In the genomic region with DNA sequence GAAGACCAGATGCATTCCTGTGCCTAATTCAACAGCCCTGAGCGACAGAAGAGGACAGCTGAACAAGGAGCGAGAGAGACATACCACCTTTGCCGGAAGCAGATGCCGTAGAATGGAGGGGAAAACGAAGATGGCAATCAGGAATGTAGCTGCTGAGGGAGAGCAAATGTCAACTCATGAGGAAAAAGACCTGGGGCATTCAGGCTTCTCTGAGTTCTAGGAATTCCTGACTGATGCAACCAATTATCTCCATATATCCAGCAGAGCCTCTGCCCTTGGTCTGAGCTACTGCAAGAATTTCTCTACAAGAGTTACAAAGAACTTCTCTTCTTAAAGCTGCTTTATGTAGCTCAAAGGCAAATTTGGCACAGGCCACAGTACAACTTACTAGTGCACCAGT, we compare ENCODE assay signal across 19 cellular contexts. TPM values are rescaled to one million over a fixed set of nuclear protein-coding genes. Genes with fewer than 3 reads are reported as not detected.
DNase-seq lines count a peak whose midpoint lies in the region; ATAC-seq, FAIRE-seq and TF ChIP-seq lines count a peak whose summit lies in the region.
"Had no signal": no experiment of that assay in that cellular context is flagged by ENCODE, and none has a peak within 500 bp of the region (broad histone marks: within the 10 kb centered on the region; RNA-seq: fewer than 3 reads in every experiment).

No MANE protein-coding gene starts in this region.

- no peaks in the 10 kb centered on the region for H3K79me2 ChIP-seq in H1 (ENCODE audit: control insufficient read depth in 1 of 2, insufficient read depth in 2 of 2, low read length in 2 of 2)

- no peak overlapping the region for H3K14ac ChIP-seq in H1 (ENCODE audit: insufficient read length)

- WGBS in H1 (ENCODE audit: extremely low coverage in 1 of 2, insufficient coverage in 1 of 2, insufficient read length in 1 of 2, insufficient replicate concordance in 2 of 2, low coverage in 1 of 2, low lambda C conversion rate in 2 of 2, missing lambda C conversion rate in 1 of 2), 2 experiments = 90% methylated on average over 5 of the region's 5 CpGs; no CpG with 5 or more reads in 1 of the 2 experiments
- 84 to 88% methylated on average over 5 of the region's 5 CpGs for WGBS in body of pancreas, 2 donors

- H3K18ac ChIP-seq in H1 (ENCODE audit: extremely low read depth, low read length) = no peak overlapping the region

- no peak overlapping the region for H2BK120ac ChIP-seq in H1 (replicated peaks; ENCODE audit: low read depth, low read length)

- no peak for TF ChIP-seq RAD21 in H1 (IDR thresholded peaks at IDR 0.05 in 1 of 2, conservative IDR thresholded peaks at IDR 0.05 in 1 of 2; ENCODE audit: low read depth in 2 of 2, low read length in 2 of 2)

- FAIRE-seq in H1 (lab: Jason Lieb, UNC) = no peak
- FAIRE-seq: A549, D721Med, HTR-8/SVneo had no signal

- POLR2A ChIA-PET in H1 (lab: Charles Lee; ENCODE audit: partially characterized antibody) = no interaction called here

- TF ChIP-seq EP300 in H1 (IDR thresholded peaks at IDR 0.05; ENCODE audit: borderline replicate concordance in 1 of 2, low read depth in 2 of 2, low read length in 2 of 2) = no peak

- CTCF ChIA-PET in H1 (lab: Charles Lee; ENCODE audit: partially characterized antibody) = interaction anchor here (0.6 to 1.3 kb wide), 4 partner anchors 15 to 551 kb away, joined by 3 to 5 read pairs (median 4); no protein-coding TSS in a partner anchor

- H2BK12ac ChIP-seq in H1 (ENCODE audit: low read depth, low read length) = no peak overlapping the region

- peak overlapping the region; percentile 40 for H2AFZ ChIP-seq in H1 (ENCODE audit: low read length)

- no peak for TF ChIP-seq POLR2A in H1 (IDR thresholded peaks at IDR 0.05; ENCODE audit: control extremely low read depth in 1 of 2, low read depth in 2 of 2, low read length in 2 of 2)
- no peak for TF ChIP-seq POLR2A in body of pancreas (IDR thresholded peaks at IDR 0.05)

- no peak overlapping the region for H4K91ac ChIP-seq in H1 (replicated peaks; ENCODE audit: insufficient read length, low read length)

- DNase-seq in EH (ENCODE audit: low read depth) (peak; percentile 9), SJCRH30 (peak; percentile 24 to 44), H1 (ENCODE audit: low read depth in 1 of 2, low spot score in 2 of 2) (no peak), islet precursor cell (peak; percentile 85), body of pancreas (no peak), dorsolateral prefrontal cortex (no peak)
- DNase-seq in stimulated activated CD4-positive, alpha-beta T cell treated with anti-CD3 and anti-CD28 coated beads, Interleukin-12 subunit alpha, Interleukin-12 subunit beta, amount 100 ng/mL, for 4 hours = no peak
- DNase-seq: AML-193; Caco-2; CD4-positive, alpha-beta T cell; GF-D8; IMR-90 had no signal

- H3K56ac ChIP-seq in H1 (replicated peaks; ENCODE audit: insufficient read length, low read depth, low read length) = no peak overlapping the region

- no peak overlapping the region for H2BK20ac ChIP-seq in H1 (ENCODE audit: low read length)

- H3K9ac ChIP-seq in H1 (replicated peaks in 1 of 4; ENCODE audit: extremely low read depth in 1 of 4, low read depth in 3 of 4, low read length in 3 of 4) = no peak overlapping the region

- TF ChIP-seq CTCF in H1 (IDR thresholded peaks at IDR 0.05; ENCODE audit: control extremely low read depth in 1 of 3, insufficient read depth in 1 of 3, low read depth in 1 of 3, low read length in 3 of 3) (no peak), body of pancreas (IDR thresholded peaks at IDR 0.05) (no peak), dorsolateral prefrontal cortex (IDR thresholded peaks at IDR 0.05 in 54 of 56, conservative IDR thresholded peaks at IDR 0.05 in 2 of 56; ENCODE audit: low read depth in 1 of 56, partially characterized antibody in 56 of 56) (no peak)

- H3K23me2 ChIP-seq in H1 (ENCODE audit: low read depth, low read length) = no peaks in the 10 kb centered on the region

- H2BK15ac ChIP-seq in H1 (ENCODE audit: low read length) = no peak overlapping the region

- no peak overlapping the region for H2AK5ac ChIP-seq in H1 (ENCODE audit: low read depth, low read length)

- H3K36me3 ChIP-seq in SJCRH30 (no peaks in the 10 kb centered on the region), H1 (ENCODE audit: control insufficient read depth in 2 of 4, insufficient read depth in 4 of 4, low read length in 3 of 4) (no peaks in the 10 kb centered on the region), body of pancreas (replicated peaks in 1 of 2; ENCODE audit: insufficient read depth in 1 of 2, low read depth in 2 of 2) (no peaks in the 10 kb centered on the region)
- H3K36me3 ChIP-seq: HAP-1 had no signal

- ATAC-seq in HG03521 (IDR thresholded peaks at IDR 0.05; ENCODE audit: unreplicated experiment) (no peak), body of pancreas (no peak)
- ATAC-seq: A549 had no signal

- H3K4me1 ChIP-seq in SJCRH30 = peaks cover 3% of the 10 kb centered on the region
- 0 out of 7 replicates have a peak, but pooled peaks cover 0 to 2% (median 0%) of the 10 kb centered on the region in 4 experiments for H3K4me1 ChIP-seq in H1 (replicated peaks in 1 of 4; ENCODE audit: control insufficient read depth in 3 of 4, insufficient read depth in 4 of 4, low read length in 3 of 4)
- no peaks in the 10 kb centered on the region for H3K4me1 ChIP-seq in body of pancreas
- H3K4me1 ChIP-seq: A549, Caco-2, HAP-1 had no signal

- H3K23ac ChIP-seq in H1 (ENCODE audit: insufficient read length) = no peak overlapping the region

- no peaks in the 10 kb centered on the region for H4K20me1 ChIP-seq in H1 (replicated peaks in 1 of 2; ENCODE audit: control insufficient read depth in 1 of 2, insufficient read depth in 2 of 2, low read length in 2 of 2)

- H3K27ac ChIP-seq in SJCRH30 (no peak overlapping the region), H1 (ENCODE audit: low read depth, low read length) (no peak overlapping the region), body of pancreas (no peak overlapping the region), dorsolateral prefrontal cortex (no peak overlapping the region)
- H3K27ac ChIP-seq: 22Rv1, A549, C4-2B had no signal

- H4K5ac ChIP-seq in H1 (ENCODE audit: insufficient read length, low read depth, low read length) = no peak overlapping the region

- H4K8ac ChIP-seq in H1 (ENCODE audit: extremely low read depth, insufficient read depth, low read length) = no peak overlapping the region

- H3K79me1 ChIP-seq in H1 (ENCODE audit: low read depth, low read length) = no peaks in the 10 kb centered on the region

- no peak overlapping the region for H3K4me2 ChIP-seq in H1 (ENCODE audit: insufficient read depth in 1 of 2, low read depth in 2 of 2, low read length in 2 of 2)
- H3K4me2 ChIP-seq: A549 had no signal

- H3K4me3 ChIP-seq in SJCRH30 (no peak overlapping the region), H1 (ENCODE audit: extremely low read depth in 1 of 4, insufficient read depth in 2 of 4, low read depth in 3 of 4, low read length in 4 of 4) (no peak overlapping the region), body of pancreas (no peak overlapping the region), dorsolateral prefrontal cortex (no peak overlapping the region)
- H3K4me3 ChIP-seq: A549, HAP-1 had no signal

- intact Hi-C loops in body of pancreas (cut with DNase I) = no loop called here
- intact Hi-C loops in dorsolateral prefrontal cortex (cut with DNase I) = no loop called here

- H2BK5ac ChIP-seq in H1 (ENCODE audit: low read depth, low read length) = no peak overlapping the region

- H3K4ac ChIP-seq in H1 (replicated peaks; ENCODE audit: insufficient read length, low read depth, low read length) = no peak overlapping the region

- no peaks in the 10 kb centered on the region for H3K27me3 ChIP-seq in SJCRH30
- no peaks in the 10 kb centered on the region for H3K27me3 ChIP-seq in H1 (replicated peaks in 1 of 4; ENCODE audit: control insufficient read depth in 3 of 4, extremely low read depth in 1 of 4, insufficient read depth in 3 of 4, low read length in 3 of 4)
- no peaks in the 10 kb centered on the region for H3K27me3 ChIP-seq in body of pancreas
- H3K27me3 ChIP-seq in dorsolateral prefrontal cortex = no peaks in the 10 kb centered on the region

- H3K9me3 ChIP-seq in SJCRH30 (replicated peaks) (no peaks in the 10 kb centered on the region), H1 (ENCODE audit: insufficient read depth in 2 of 2, low read depth in 1 of 2, low read length in 1 of 2) (no peaks in the 10 kb centered on the region), body of pancreas (no peaks in the 10 kb centered on the region)
- H3K9me3 ChIP-seq: A549, Caco-2, HAP-1 had no signal

TF ChIP-seq in H1, 55 proteins besides CTCF, POLR2A, EP300 and RAD21:
- TF ChIP-seq EGR1 (IDR thresholded peaks at IDR 0.05; ENCODE audit: borderline replicate concordance, low read depth, low read length) = no peak
- TF ChIP-seq CTBP2 (IDR thresholded peaks at IDR 0.05; ENCODE audit: borderline replicate concordance, insufficient read depth, insufficient read length, low read length) = no peak
- TF ChIP-seq BACH1 (IDR thresholded peaks at IDR 0.05; ENCODE audit: low read length) = no peak
- no peak for TF ChIP-seq SAP30 (IDR thresholded peaks at IDR 0.05; ENCODE audit: insufficient read depth, insufficient replicate concordance, low read length)
- TF ChIP-seq SRF (IDR thresholded peaks at IDR 0.05; ENCODE audit: low read depth, low read length) = no peak
- peak; percentile 34; the same call in 1 of the 2 replicates for TF ChIP-seq CEBPB (IDR thresholded peaks at IDR 0.05; ENCODE audit: low read depth, low read length)
- 0 out of 2 replicates have a peak, but pooled peaks have one; percentile 16 for TF ChIP-seq TEAD4 (IDR thresholded peaks at IDR 0.05; ENCODE audit: low read depth, low read length)
- TF ChIP-seq SIRT6 (IDR thresholded peaks at IDR 0.05; ENCODE audit: low read length) = no peak
- no peak for TF ChIP-seq KDM5A (IDR thresholded peaks at IDR 0.05; ENCODE audit: low read length)
- no peak for TF ChIP-seq POU5F1 (IDR thresholded peaks at IDR 0.05; ENCODE audit: low read depth, low read length)

RNA-seq across cellular contexts. Expression of a gene that starts 40.5 kb away (rescaled TPM):
- total RNA-seq in SJCRH30 (2014; rRNA removed; shearing (Covaris generic)) = 20.9 and 25.2 TPM in 2 replicates
- 0.34 and 0.54 TPM in 2 replicates for total RNA-seq in H1 (2021; fragmentation: NEBNext Ultra II Directional; extraction: Animal tissue kit (Norgen Biotek cat#: 25700))
- under 0.01 and 0.11 TPM in 2 replicates for polyA plus RNA-seq in H1 (2011; rRNA removed)
- polyA plus RNA-seq in H1 (2011; cell fraction: cytosol; rRNA removed) = 0.05 TPM
- 0.06 TPM for polyA plus RNA-seq in H1 (2011; cell fraction: nucleus; rRNA removed)
- polyA plus RNA-seq in H1 (2012, experiment 1 of 2) = 0.08 to 0.43 TPM (median 0.25 TPM) in 4 replicates
- polyA plus RNA-seq in H1 (2012, experiment 2 of 2) = not detected
- polyA plus RNA-seq in H1 (2013, experiment 1 of 2) = 0.20 TPM
- polyA plus RNA-seq in H1 (2013, experiment 2 of 2) = 0.26 TPM
- polyA minus RNA-seq in H1 (2011; rRNA and poly(A)+ RNA removed) = 0.41 and 0.82 TPM in 2 replicates
- not detected for polyA minus RNA-seq in H1 (2011; cell fraction: cytosol; rRNA and poly(A)+ RNA removed)
- 0.60 TPM for polyA minus RNA-seq in H1 (2011; cell fraction: nucleus; rRNA and poly(A)+ RNA removed)
- total RNA-seq in body of pancreas (10 to 100 TPM in 1 of 2 donors, 1 to 10 TPM in 1; 8.2 to 16.6 TPM), dorsolateral prefrontal cortex (10 to 100 TPM; 16.6 to 52.6 (median 34.9) TPM)

Comparison
In these comparisons a context has a peak if more than half of its experiments do, and no peak if none do; other contexts are left out.
1. DNase-seq: peak in EH (single experiment), SJCRH30 (2 of 2) and islet precursor cell (single experiment); none in H1 (0 of 2), body of pancreas (0 of 4), dorsolateral prefrontal cortex (0 of 10) and stimulated activated CD4-positive, alpha-beta T cell treated with anti-CD3 and anti-CD28 coated beads, Interleukin-12 subunit alpha, Interleukin-12 subunit beta, amount 100 ng/mL, for 4 hours (single experiment).